Comparison of ENCODE assay signal across 16 cellular contexts in the genomic region with DNA sequence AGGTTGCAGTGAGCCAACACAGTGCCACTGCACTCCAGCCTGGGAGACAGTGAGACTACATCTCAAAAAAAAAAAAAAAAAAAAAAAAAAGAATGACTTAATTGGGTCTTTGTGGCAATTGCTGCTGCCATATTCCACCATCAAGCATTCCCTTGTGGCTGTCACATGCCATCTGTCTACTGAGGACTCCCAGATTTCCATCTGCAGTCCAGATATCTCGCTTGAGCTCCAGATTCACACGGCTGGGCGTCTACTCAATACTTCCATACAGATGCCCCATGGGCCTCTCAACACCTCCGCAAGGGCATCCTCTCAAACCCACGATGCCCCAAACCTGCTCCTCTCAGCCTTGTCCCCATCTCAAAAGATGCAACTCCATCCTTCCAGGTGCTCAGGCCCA. TPM values are rescaled to one million over a fixed set of nuclear protein-coding genes. Genes with fewer than 3 reads are reported as not detected.
"Had no signal": no experiment of that assay in that cellular context is flagged by ENCODE, and none has a peak within 500 bp of the region (broad histone marks: within the 10 kb centered on the region; RNA-seq: fewer than 3 reads in every experiment).

No MANE protein-coding gene starts in this region.

- H3K36me3 Mint-ChIP-seq: type B pancreatic cell had no signal

- H3K27ac Mint-ChIP-seq: activated naive CD8-positive, alpha-beta T cell; dendritic cell treated with granulocyte-macrophage colony-stimulating factor and Interleukin-4, amounts not matched to agents 40 ng/mL and 50 ng/mL, for 4 days; type B pancreatic cell had no signal

- DNase-seq: T1000 had no signal

- H3K27me3 Mint-ChIP-seq: activated naive CD8-positive, alpha-beta T cell; dendritic cell treated with granulocyte-macrophage colony-stimulating factor and Interleukin-4, amounts not matched to agents 40 ng/mL and 50 ng/mL, for 4 days; effector memory CD8-positive, alpha-beta T cell; naive B cell; type B pancreatic cell had no signal

- H3K9me3 Mint-ChIP-seq: dendritic cell treated with granulocyte-macrophage colony-stimulating factor and Interleukin-4, amounts not matched to agents 40 ng/mL and 50 ng/mL, for 4 days; effector memory CD8-positive, alpha-beta T cell; naive B cell; type B pancreatic cell had no signal

- H3K4me3 Mint-ChIP-seq: activated naive CD8-positive, alpha-beta T cell; dendritic cell treated with granulocyte-macrophage colony-stimulating factor and Interleukin-4, amounts not matched to agents 40 ng/mL and 50 ng/mL, for 4 days; effector memory CD8-positive, alpha-beta T cell; naive B cell; type B pancreatic cell had no signal

RNA-seq across cellular contexts. Expression of a gene that starts 13.3 kb away (rescaled TPM):
- total RNA-seq: activated CD8-positive, alpha-beta memory T cell treated with anti-CD3 and anti-CD28 coated beads for 36 hours; glomerular endothelial cell; hepatocyte; lower leg skin; ovary; pulmonary artery endothelial cell; sciatic nerve; smooth muscle cell; stomach; T-helper 1 cell treated with Interleukin-12 subunit alpha and Interleukin-12 subunit beta and Interleukin-4 antibody, amounts not matched to agents 30 ng/mL and 1 ng/mL, for 36 hours had no signal
